Comparison of ENCODE assay signal across 8 cellular contexts in genomic region chr17:21573961-21574610, GRCh38.
DNase-seq lines count a peak whose midpoint lies in the region; ATAC-seq and TF ChIP-seq lines count a peak whose summit lies in the region.

No MANE protein-coding gene starts in this region.

- no peak for TF ChIP-seq CTCF in epithelial cell of proximal tubule (conservative IDR thresholded peaks at IDR 0.05; ENCODE audit: low read depth, low read length)
- no peak for TF ChIP-seq CTCF in ovary (IDR thresholded peaks at IDR 0.05)

- TF ChIP-seq EP300 in ovary (IDR thresholded peaks at IDR 0.05): no peak

- no peaks in the 10 kb centered on the region for H3K4me1 ChIP-seq in CD8-positive, alpha-beta memory T cell (ENCODE audit: insufficient read depth, low read length)
- H3K4me1 ChIP-seq in ovary (ENCODE audit: insufficient read depth) (peaks cover 6% of the 10 kb centered on the region), neuronal stem cell (ENCODE audit: control insufficient read depth in 2 of 2, insufficient read depth in 1 of 2, low read depth in 1 of 2, low read length in 2 of 2) (no peaks in the 10 kb centered on the region)

- intact Hi-C loops in ovary (cut with DNase I): no loop called here

- peaks cover 0 to 11% (median 9%) of the 10 kb centered on the region in 5 donors for H3K9me3 Mint-ChIP-seq in CD8-positive, alpha-beta memory T cell

- TF ChIP-seq POLR2A in ovary (IDR thresholded peaks at IDR 0.05): no peak

- H3K36me3 Mint-ChIP-seq in CD8-positive, alpha-beta memory T cell: peaks cover 0 to 8% (median 2%) of the 10 kb centered on the region in 3 donors

- H3K18ac ChIP-seq in neuronal stem cell (ENCODE audit: low read length): no peak overlapping the region

- H3K4ac ChIP-seq in neuronal stem cell (ENCODE audit: low read length): no peak overlapping the region

- no peak overlapping the region for H4K8ac ChIP-seq in neuronal stem cell (ENCODE audit: low read depth, low read length)

- H3K27me3 Mint-ChIP-seq in CD8-positive, alpha-beta memory T cell: peaks cover 1 to 29% of the 10 kb centered on the region in 2 donors

- no peak overlapping the region for H3K23ac ChIP-seq in neuronal stem cell (ENCODE audit: low read depth, low read length, poor library complexity)

- H3K4me3 ChIP-seq in CD8-positive, alpha-beta memory T cell (ENCODE audit: low read length): peak overlapping the region; percentile 22
- H3K4me3 ChIP-seq in epithelial cell of proximal tubule (ENCODE audit: low read depth, low read length) (peak overlapping the region; percentile 57), ovary (peak overlapping the region; percentile 43), neuronal stem cell (ENCODE audit: low read length in 2 of 2) (no peak overlapping the region)

- CTCF ChIA-PET in CD8-positive, alpha-beta memory T cell (lab: Charles Lee): no interaction called here

- peak overlapping the region in 6 of 7 donors; percentile 32 to 70 (median 56) for H3K4me3 Mint-ChIP-seq in CD8-positive, alpha-beta memory T cell

- no peak overlapping the region for H2BK120ac ChIP-seq in neuronal stem cell (ENCODE audit: low read depth, low read length)

- H2BK15ac ChIP-seq in neuronal stem cell (ENCODE audit: low read length): no peak overlapping the region

- H2BK5ac ChIP-seq in neuronal stem cell (ENCODE audit: low read length): no peak overlapping the region

- H3K79me1 ChIP-seq in neuronal stem cell (ENCODE audit: low read depth, low read length): no peaks in the 10 kb centered on the region

- no peak overlapping the region for H4K91ac ChIP-seq in neuronal stem cell (ENCODE audit: low read depth, low read length, poor library complexity)

- no peak overlapping the region for H3K4me2 ChIP-seq in neuronal stem cell (ENCODE audit: insufficient read depth, low read length, poor library complexity, severe bottlenecking)

- no peak overlapping the region for H2AK5ac ChIP-seq in neuronal stem cell (ENCODE audit: low read depth, low read length)

- H2BK12ac ChIP-seq in neuronal stem cell (ENCODE audit: low read length): no peak overlapping the region

- peak overlapping the region in 2 of 8 donors; percentile 23 to 57 for H3K27ac Mint-ChIP-seq in CD8-positive, alpha-beta memory T cell

- DNase-seq in CD8-positive, alpha-beta memory T cell: peak in 3 of 5 donors; percentile 12 to 58 (median 34)
- DNase-seq in activated CD4-positive, alpha-beta T cell treated with anti-CD3 and anti-CD28 coated beads for 4 hours: peak; percentile 28 to 33
- DNase-seq in epithelial cell of proximal tubule (ENCODE audit: low read depth): no peak
- DNase-seq in ovary: peak; percentile 72 to 87 (median 77)
- no peak for DNase-seq in neuronal stem cell (ENCODE audit: low spot score)
- DNase-seq in hepatic stellate cell (ENCODE audit: low spot score): no peak
- DNase-seq in SW 1271 (lab: John Stamatoyannopoulos, UW): no peak

- H3K27ac ChIP-seq in CD8-positive, alpha-beta memory T cell (ENCODE audit: low read depth, low read length): no peak overlapping the region
- H3K27ac ChIP-seq in ovary: no peak overlapping the region
- no peak overlapping the region for H3K27ac ChIP-seq in neuronal stem cell (replicated peaks; ENCODE audit: low read length)

- no peak overlapping the region for H3K9ac ChIP-seq in neuronal stem cell (ENCODE audit: low read depth, low read length, poor library complexity)

- H3K27me3 ChIP-seq in CD8-positive, alpha-beta memory T cell (ENCODE audit: insufficient read depth, low read length, poor library complexity, severe bottlenecking): no peaks in the 10 kb centered on the region
- H3K27me3 ChIP-seq in ovary (no peaks in the 10 kb centered on the region), neuronal stem cell (ENCODE audit: control insufficient read depth in 3 of 3, insufficient read depth in 3 of 3, low read depth in 1 of 3, low read length in 3 of 3) (no peaks in the 10 kb centered on the region)

- POLR2A ChIA-PET in CD8-positive, alpha-beta memory T cell (lab: Charles Lee): no interaction called here

- ATAC-seq in GM18870 (IDR thresholded peaks at IDR 0.05; ENCODE audit: unreplicated experiment): no peak

- H3K4me1 Mint-ChIP-seq in CD8-positive, alpha-beta memory T cell: peaks cover 0 to 11% (median 5%) of the 10 kb centered on the region in 3 donors

- H3K9me3 ChIP-seq in CD8-positive, alpha-beta memory T cell (ENCODE audit: low read length): no peaks in the 10 kb centered on the region
- H3K9me3 ChIP-seq in ovary (no peaks in the 10 kb centered on the region), neuronal stem cell (replicated peaks in 1 of 2; ENCODE audit: control insufficient read depth in 2 of 2, insufficient read depth in 1 of 2, low read depth in 1 of 2, low read length in 2 of 2) (peaks cover 0 to 7% of the 10 kb centered on the region in 2 donors)

- H2AFZ ChIP-seq in neuronal stem cell (ENCODE audit: low read length): no peak overlapping the region

- no peak overlapping the region for H3K14ac ChIP-seq in neuronal stem cell (ENCODE audit: low read length)

- WGBS in ovary, 3 donors: 27 to 57% (median 56%) methylated on average over 26 to 38 of the region's 39 CpGs
- WGBS in neuronal stem cell (ENCODE audit: extremely low coverage in 2 of 2, insufficient read length in 2 of 2, insufficient replicate concordance in 1 of 2), 2 donors: no CpG with 5 or more reads among the region's 39 CpGs

- H3K36me3 ChIP-seq in CD8-positive, alpha-beta memory T cell (ENCODE audit: insufficient read depth, low read length): no peaks in the 10 kb centered on the region
- no peaks in the 10 kb centered on the region for H3K36me3 ChIP-seq in ovary
- H3K36me3 ChIP-seq in neuronal stem cell (replicated peaks in 1 of 2; ENCODE audit: control insufficient read depth in 2 of 2, insufficient read depth in 2 of 2, low read length in 2 of 2): no peaks in the 10 kb centered on the region

Comparison
In these comparisons a context has a peak if more than half of its experiments do, and no peak if none do; other contexts are left out.
1. DNase-seq: peak in CD8-positive, alpha-beta memory T cell (3 of 5), activated CD4-positive, alpha-beta T cell treated with anti-CD3 and anti-CD28 coated beads for 4 hours (2 of 2) and ovary (5 of 5); none in epithelial cell of proximal tubule (single experiment), neuronal stem cell (single experiment), hepatic stellate cell (single experiment) and SW 1271 (0 of 2).
2. H3K4me3 ChIP-seq: peak in CD8-positive, alpha-beta memory T cell (single experiment), epithelial cell of proximal tubule (single experiment) and ovary (single experiment); none in neuronal stem cell (0 of 2).